ENCODE assay signal across 8 cellular contexts in genomic region chr1:228459091-228459993, GRCh38.
DNase-seq lines count a peak whose midpoint lies in the region; ATAC-seq lines count a peak whose summit lies in the region.

No MANE protein-coding gene starts in this region.

- H3K4me1 ChIP-seq in HAP-1 (peaks cover 14% of the 10 kb centered on the region), mucosa of rectum (ENCODE audit: control insufficient read depth in 2 of 2, insufficient read depth in 2 of 2, low read length in 2 of 2) (peaks cover 9 to 17% of the 10 kb centered on the region in 2 donors)

- H3K9ac ChIP-seq in mucosa of rectum (ENCODE audit: low read depth in 1 of 2, low read length in 2 of 2): peak overlapping the region; percentile 18 to 47

- H3K27ac ChIP-seq in mucosa of rectum (ENCODE audit: low read depth in 2 of 2, low read length in 2 of 2): peak overlapping the region in 1 of 2 donors; percentile 86

- H3K9me3 ChIP-seq in HAP-1 (no peaks in the 10 kb centered on the region), mucosa of rectum (ENCODE audit: control insufficient read depth in 2 of 2, low read length in 2 of 2) (no peaks in the 10 kb centered on the region)

- H3K27me3 ChIP-seq in HAP-1 (ENCODE audit: low read depth): no peaks in the 10 kb centered on the region
- peaks cover 15 to 16% of the 10 kb centered on the region in 2 donors for H3K27me3 ChIP-seq in mucosa of rectum (ENCODE audit: control insufficient read depth in 2 of 2, insufficient read depth in 2 of 2, low read length in 2 of 2)

- in situ Hi-C loops in HAP-1 (cut with MboI; ENCODE audit: low sequenced_read_pairs): loop anchor here (10.0 kb wide), 1 partner anchor 325 kb away; no protein-coding TSS in a partner anchor

- no peaks in the 10 kb centered on the region; the same call in 1 of the 2 replicates for H3K36me3 ChIP-seq in HAP-1 (replicated peaks)
- H3K36me3 ChIP-seq in mucosa of rectum (ENCODE audit: control insufficient read depth in 2 of 2, insufficient read depth in 2 of 2, low read length in 2 of 2): no peaks in the 10 kb centered on the region

- peak overlapping the region; percentile 81 for H3K4me3 ChIP-seq in HAP-1
- peak overlapping the region; percentile 77 to 82 for H3K4me3 ChIP-seq in mucosa of rectum (ENCODE audit: low read length in 2 of 2)

- no peak for ATAC-seq in HG03378 (IDR thresholded peaks at IDR 0.05; ENCODE audit: unreplicated experiment)

- peak; percentile 68 for DNase-seq in DMS79 (lab: John Stamatoyannopoulos, UW)
- peak; percentile 84 to 85 for DNase-seq in HAP-1 (ENCODE audit: low spot score in 2 of 2)
- DNase-seq in NCI-H345 treated with DMSO at 0.1 percent for 48 hours (lab: John Stamatoyannopoulos, UW; ENCODE audit: unreplicated experiment): peak; percentile 77
- peak; percentile 82 for DNase-seq in activated CD8-positive, alpha-beta memory T cell treated with anti-CD3 and anti-CD28 coated beads for 24 hours
- DNase-seq in epidermal melanocyte (ENCODE audit: insufficient read length, low spot score): peak; percentile 57
- peak; percentile 63 for DNase-seq in stromal cell of bone marrow (ENCODE audit: low read depth)
